ENCODE assay signal across 1 cellular context in genomic region chr22:44709881-44710400, GRCh38.
TF ChIP-seq lines count a peak whose summit lies in the region.

No MANE protein-coding gene starts in this region.

TF ChIP-seq in H1, 55 proteins besides CTCF, POLR2A, EP300 and RAD21:
- TF ChIP-seq BCL11A (IDR thresholded peaks at IDR 0.05; ENCODE audit: low read depth in 2 of 2, low read length in 2 of 2) (no peak), FOSL1 (IDR thresholded peaks at IDR 0.05; ENCODE audit: insufficient read depth, low read depth, low read length) (no peak), SP4 (IDR thresholded peaks at IDR 0.05; ENCODE audit: low read length) (no peak), SP1 (IDR thresholded peaks at IDR 0.05; ENCODE audit: low read depth, low read length) (no peak), CHD2 (IDR thresholded peaks at IDR 0.05; ENCODE audit: low read length) (no peak), SP2 (IDR thresholded peaks at IDR 0.05; ENCODE audit: low read length) (no peak), SAP30 (IDR thresholded peaks at IDR 0.05; ENCODE audit: insufficient read depth, insufficient replicate concordance, low read length) (no peak), ZNF274 (IDR thresholded peaks at IDR 0.05; ENCODE audit: borderline replicate concordance, extremely low read depth, low read length) (no peak), TAF7 (optimal IDR thresholded peaks at IDR 0.05; ENCODE audit: borderline replicate concordance, low read depth, low read length) (no peak), USF2 (IDR thresholded peaks at IDR 0.05; ENCODE audit: low read length) (no peak), POU5F1 (IDR thresholded peaks at IDR 0.05; ENCODE audit: low read depth, low read length) (no peak)
